27 cellular contexts compared by ENCODE assay signal in the genomic region with DNA sequence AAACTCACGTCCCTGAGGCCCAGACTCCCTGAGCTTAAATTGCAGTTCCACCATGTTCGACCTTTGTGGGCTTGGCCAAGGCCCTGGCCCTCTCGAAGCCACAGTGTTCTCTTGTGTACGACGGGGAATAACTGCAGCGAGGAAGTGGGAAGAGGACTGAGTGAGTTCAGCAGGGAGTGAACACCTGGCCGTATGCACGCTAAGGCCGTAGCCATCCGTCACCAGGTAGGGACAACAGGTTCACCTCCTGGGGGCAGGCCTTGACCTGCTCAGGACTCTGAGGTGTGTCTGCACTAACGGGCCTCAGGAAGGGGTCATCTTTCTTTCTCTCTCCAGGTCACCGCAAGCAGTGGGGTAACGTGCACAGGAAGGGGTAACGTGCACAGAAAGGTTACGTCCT.
"Had no signal": no experiment of that assay in that cellular context is flagged by ENCODE, and none has a peak within 500 bp of the region (broad histone marks: within the 10 kb centered on the region; RNA-seq: fewer than 3 reads in every experiment).

No MANE protein-coding gene starts in this region.

- H3K27ac Mint-ChIP-seq: activated naive CD4-positive, alpha-beta T cell treated with anti-CD3 and anti-CD28 coated beads, Interleukin-2, amount 10 ng/mL, durations not matched to agents 7 days and 5 days; activated naive CD8-positive, alpha-beta T cell; activated naive CD8-positive, alpha-beta T cell treated with anti-CD3 and anti-CD28 coated beads, Interleukin-2, amount 50 U/mL, for 24 hours; activated T-helper 1 cell treated with anti-CD3 and anti-CD28 coated beads, Interleukin-12 subunit alpha, Interleukin-12 subunit beta, Interleukin-2, Interleukin-4 antibody, amounts not matched to agents 30 ng/mL and 10 ng/mL and 1 ng/mL, durations not matched to agents 14 hours and 24 hours and 36 hours; brain had no signal

- H3K36me3 ChIP-seq: SJCRH30, WERI-Rb-1 had no signal

- H3K9me3 Mint-ChIP-seq: activated naive CD8-positive, alpha-beta T cell treated with anti-CD3 and anti-CD28 coated beads, Interleukin-2, amount 50 U/mL, for 24 hours; brain had no signal

- H3K4me3 ChIP-seq: SJCRH30, SK-N-MC had no signal

- H3K27me3 Mint-ChIP-seq: activated naive CD8-positive, alpha-beta T cell had no signal

- H3K27ac ChIP-seq: SJCRH30, SK-N-MC, WERI-Rb-1 had no signal

- H3K27me3 ChIP-seq: SJCRH30 had no signal

- H3K4me1 Mint-ChIP-seq: activated naive CD4-positive, alpha-beta T cell treated with anti-CD3 and anti-CD28 coated beads, Interleukin-2, amount 10 ng/mL, durations not matched to agents 7 days and 5 days; activated naive CD8-positive, alpha-beta T cell treated with anti-CD3 and anti-CD28 coated beads, Interleukin-2, amount 50 U/mL, for 24 hours had no signal

- ATAC-seq: activated naive CD8-positive, alpha-beta T cell treated with anti-CD3 and anti-CD28 coated beads, Interleukin-2, amount 50 U/mL, for 24 hours; activated T-cell treated with anti-CD3 and anti-CD28 coated beads, Interleukin-2, amount 50 U/mL, for 4 hours; Panc1 had no signal

- H3K36me3 Mint-ChIP-seq: activated naive CD4-positive, alpha-beta T cell treated with anti-CD3 and anti-CD28 coated beads, Interleukin-2, amount 10 ng/mL, durations not matched to agents 7 days and 5 days; activated naive CD8-positive, alpha-beta T cell; brain had no signal

- H3K9me3 ChIP-seq: SJCRH30 had no signal

- DNase-seq: activated CD4-positive, alpha-beta T cell treated with anti-CD3 and anti-CD28 coated beads for 1 hour; activated CD4-positive, alpha-beta T cell treated with anti-CD3 and anti-CD28 coated beads for 48 hours; activated CD4-positive, alpha-beta T cell treated with anti-CD3 and anti-CD28 coated beads, Interleukin-2, amount 50 U/mL, for 4 hours; activated CD4-positive, CD25-positive, alpha-beta regulatory T cell; activated CD8-positive, alpha-beta memory T cell treated with anti-CD3 and anti-CD28 coated beads, Interleukin-2, amount 50 U/mL, for 4 hours; activated effector memory CD4-positive, alpha-beta T cell treated with Interleukin-2 at 50 U/mL for 16 hours; activated naive CD4-positive, alpha-beta T cell treated with anti-CD3 and anti-CD28 coated beads, Interleukin-2, amount 10 ng/mL, durations not matched to agents 7 days and 5 days; activated naive CD8-positive, alpha-beta T cell treated with anti-CD3 and anti-CD28 coated beads, Interleukin-2, amount 50 U/mL, for 24 hours; activated T-cell treated with anti-CD3 and anti-CD28 coated beads for 4 hours; activated T-cell treated with anti-CD3 and anti-CD28 coated beads, Interleukin-2, amount 50 U/mL, for 4 hours; anterior cingulate cortex; caudate nucleus; NCI-H1105; NCI-H1417 treated with DMSO at 0.1 percent for 48 hours; NCI-H187 treated with DMSO at 0.1 percent for 48 hours; NCI-H2081 treated with DMSO at 0.1 percent for 48 hours; NCI-H345; NCI-H524 treated with DMSO at 0.1 percent for 48 hours; SHP77; SJCRH30; T1000; WERI-Rb-1 had no signal

- H3K4me3 Mint-ChIP-seq: activated naive CD4-positive, alpha-beta T cell treated with anti-CD3 and anti-CD28 coated beads, Interleukin-2, amount 10 ng/mL, durations not matched to agents 7 days and 5 days; activated naive CD8-positive, alpha-beta T cell; activated naive CD8-positive, alpha-beta T cell treated with anti-CD3 and anti-CD28 coated beads, Interleukin-2, amount 50 U/mL, for 24 hours; activated T-cell treated with anti-CD3 and anti-CD28 coated beads, Interleukin-2, amount 50 U/mL, for 4 hours; activated T-helper 1 cell treated with anti-CD3 and anti-CD28 coated beads, Interleukin-12 subunit alpha, Interleukin-12 subunit beta, Interleukin-2, Interleukin-4 antibody, amounts not matched to agents 30 ng/mL and 10 ng/mL and 1 ng/mL, durations not matched to agents 14 hours and 24 hours and 36 hours; brain had no signal
